12 cellular contexts compared by ENCODE assay signal in genomic region chr4:109207060-109207459, GRCh38.
DNase-seq lines count a peak whose midpoint lies in the region; ATAC-seq lines count a peak whose summit lies in the region.
"Had no signal": no experiment of that assay in that cellular context is flagged by ENCODE, and none has a peak within 500 bp of the region (broad histone marks: within the 10 kb centered on the region; RNA-seq: fewer than 3 reads in every experiment).

No MANE protein-coding gene starts in this region.

- no peaks in the 10 kb centered on the region for H3K9me3 ChIP-seq in trophoblast cell (ENCODE audit: insufficient read depth, low read depth, low read length)

- H3K27ac ChIP-seq in caudate nucleus (ENCODE audit: low read depth, low read length) (no peak overlapping the region), trophoblast cell (ENCODE audit: low read depth, low read length) (no peak overlapping the region)

- no peak for ATAC-seq in T-cell (replicated peaks in 1 of 4)
- ATAC-seq in GM21526 (IDR thresholded peaks at IDR 0.05; ENCODE audit: low FRiP score, unreplicated experiment), result no peak

- no peaks in the 10 kb centered on the region for H3K79me1 ChIP-seq in trophoblast cell (ENCODE audit: low read length)

- no peaks in the 10 kb centered on the region for H3K36me3 Mint-ChIP-seq in T-cell
- H3K36me3 Mint-ChIP-seq in T-helper 2 cell treated with Interferon-gamma antibody and Interleukin-4, amounts not matched to agents 5 μg/mL and 100 μg/mL, for 36 hours (ENCODE audit: low read depth), result no peaks in the 10 kb centered on the region
- H3K36me3 Mint-ChIP-seq: activated naive CD8-positive, alpha-beta T cell treated with anti-CD3 and anti-CD28 coated beads for 36 hours had no signal

- no peak overlapping the region for H2AFZ ChIP-seq in trophoblast cell (ENCODE audit: insufficient read depth, low read length, poor library complexity)

- no peak overlapping the region for H4K91ac ChIP-seq in trophoblast cell (ENCODE audit: low read depth, low read length)

- no peak overlapping the region for H3K14ac ChIP-seq in trophoblast cell (ENCODE audit: low read length)

- DNase-seq in HCEC 1CT (peak; percentile 30), NCI-H226 (peak; percentile 70), caudate nucleus (lab: John Stamatoyannopoulos, UW) (peak in 43 of 61 donors; percentile 1 to 90 (median 22)), trophoblast cell (no peak), NCI-H1930 (lab: John Stamatoyannopoulos, UW) (no peak), T-cell (no peak)
- no peak for DNase-seq in T-helper 2 cell treated with Interferon-gamma antibody and Interleukin-4, amounts not matched to agents 5 μg/mL and 100 μg/mL, for 36 hours (ENCODE audit: low spot score)
- DNase-seq: activated CD4-positive, alpha-beta T cell treated with anti-CD3 and anti-CD28 coated beads, Interleukin-2, amount 50 U/mL, for 48 hours; activated naive CD8-positive, alpha-beta T cell treated with anti-CD3 and anti-CD28 coated beads for 36 hours; NCI-H1436; Right ventricle myocardium superior had no signal

- WGBS in trophoblast cell (ENCODE audit: extremely low coverage, insufficient coverage, insufficient read length), result no CpG with 5 or more reads among the region's 1 CpG

- H3K18ac ChIP-seq in trophoblast cell (ENCODE audit: low read length), result no peak overlapping the region

- no peaks in the 10 kb centered on the region for H3K36me3 ChIP-seq in trophoblast cell (ENCODE audit: control insufficient read depth in 1 of 2, insufficient read depth in 2 of 2, low read length in 2 of 2)

- H3K79me2 ChIP-seq in trophoblast cell (ENCODE audit: control insufficient read depth, insufficient read depth, low read length, poor library complexity), result no peaks in the 10 kb centered on the region

- no peaks in the 10 kb centered on the region for H3K9me3 Mint-ChIP-seq in T-cell
- H3K9me3 Mint-ChIP-seq in T-helper 2 cell treated with Interferon-gamma antibody and Interleukin-4, amounts not matched to agents 5 μg/mL and 100 μg/mL, for 36 hours, result no peaks in the 10 kb centered on the region
- H3K9me3 Mint-ChIP-seq: activated naive CD8-positive, alpha-beta T cell treated with anti-CD3 and anti-CD28 coated beads for 36 hours had no signal

- H2BK120ac ChIP-seq in trophoblast cell (ENCODE audit: insufficient read depth, low read length, poor library complexity), result no peak overlapping the region

- no peak overlapping the region for H3K23ac ChIP-seq in trophoblast cell (ENCODE audit: low read length)

- H3K4me2 ChIP-seq in trophoblast cell (ENCODE audit: low read length), result no peak overlapping the region

- H3K4me3 ChIP-seq in trophoblast cell (ENCODE audit: low read depth, low read length), result no peak overlapping the region

- no peak overlapping the region for H4K8ac ChIP-seq in trophoblast cell (ENCODE audit: low read depth, low read length)

- POLR2A ChIA-PET in T-cell (lab: Charles Lee), result interaction anchor here in 1 of 2 donors (0.6 kb wide), 1 partner anchor 151 kb away, joined by 4 read pairs; no protein-coding TSS in a partner anchor

- no peak overlapping the region for H2BK5ac ChIP-seq in trophoblast cell (ENCODE audit: low read depth, low read length, poor library complexity)

- H3K4ac ChIP-seq in trophoblast cell (ENCODE audit: low read depth, low read length), result no peak overlapping the region

- no peaks in the 10 kb centered on the region for H3K27me3 ChIP-seq in trophoblast cell (ENCODE audit: insufficient read depth, low read length)

- no peak overlapping the region for H2BK12ac ChIP-seq in trophoblast cell (ENCODE audit: low read length)

- CTCF ChIA-PET in T-cell (lab: Charles Lee), result no interaction called here

- peaks cover 3 to 5% of the 10 kb centered on the region in 2 donors for H3K27me3 Mint-ChIP-seq in T-cell
- peaks cover 28% of the 10 kb centered on the region for H3K27me3 Mint-ChIP-seq in T-helper 2 cell treated with Interferon-gamma antibody and Interleukin-4, amounts not matched to agents 5 μg/mL and 100 μg/mL, for 36 hours (ENCODE audit: low read depth)

- no peaks in the 10 kb centered on the region for H3K4me1 Mint-ChIP-seq in T-cell
- H3K4me1 Mint-ChIP-seq in T-helper 2 cell treated with Interferon-gamma antibody and Interleukin-4, amounts not matched to agents 5 μg/mL and 100 μg/mL, for 36 hours (ENCODE audit: low read depth), result no peaks in the 10 kb centered on the region
- H3K4me1 Mint-ChIP-seq: activated naive CD8-positive, alpha-beta T cell treated with anti-CD3 and anti-CD28 coated beads for 36 hours had no signal

- no peak overlapping the region for H2AK5ac ChIP-seq in trophoblast cell (ENCODE audit: low read length)

- H4K12ac ChIP-seq in trophoblast cell (ENCODE audit: low read depth, low read length), result no peak overlapping the region

- H3K27ac Mint-ChIP-seq in T-cell, result no peak overlapping the region
- no peak overlapping the region for H3K27ac Mint-ChIP-seq in T-helper 2 cell treated with Interferon-gamma antibody and Interleukin-4, amounts not matched to agents 5 μg/mL and 100 μg/mL, for 36 hours
- H3K27ac Mint-ChIP-seq: activated naive CD8-positive, alpha-beta T cell treated with anti-CD3 and anti-CD28 coated beads for 36 hours had no signal

- peak overlapping the region; percentile 4 for H3K9ac ChIP-seq in trophoblast cell (ENCODE audit: low read length)

- no peak overlapping the region for H3K4me3 Mint-ChIP-seq in T-cell
- no peak overlapping the region for H3K4me3 Mint-ChIP-seq in T-helper 2 cell treated with Interferon-gamma antibody and Interleukin-4, amounts not matched to agents 5 μg/mL and 100 μg/mL, for 36 hours
- H3K4me3 Mint-ChIP-seq: activated naive CD8-positive, alpha-beta T cell treated with anti-CD3 and anti-CD28 coated beads for 36 hours had no signal

- H3K4me1 ChIP-seq in trophoblast cell (ENCODE audit: control insufficient read depth in 1 of 2, insufficient read depth in 2 of 2, low read length in 2 of 2), result no peaks in the 10 kb centered on the region

Comparison
In these comparisons a context has a peak if more than half of its experiments do, and no peak if none do; other contexts are left out.
1. DNase-seq: peak in HCEC 1CT (single experiment), NCI-H226 (single experiment) and caudate nucleus (43 of 61); none in trophoblast cell (0 of 2), NCI-H1930 (0 of 2), T-cell (0 of 34) and T-helper 2 cell treated with Interferon-gamma antibody and Interleukin-4, amounts not matched to agents 5 μg/mL and 100 μg/mL, for 36 hours (single experiment).